ENCODE assay signal across 8 cellular contexts in the genomic region with DNA sequence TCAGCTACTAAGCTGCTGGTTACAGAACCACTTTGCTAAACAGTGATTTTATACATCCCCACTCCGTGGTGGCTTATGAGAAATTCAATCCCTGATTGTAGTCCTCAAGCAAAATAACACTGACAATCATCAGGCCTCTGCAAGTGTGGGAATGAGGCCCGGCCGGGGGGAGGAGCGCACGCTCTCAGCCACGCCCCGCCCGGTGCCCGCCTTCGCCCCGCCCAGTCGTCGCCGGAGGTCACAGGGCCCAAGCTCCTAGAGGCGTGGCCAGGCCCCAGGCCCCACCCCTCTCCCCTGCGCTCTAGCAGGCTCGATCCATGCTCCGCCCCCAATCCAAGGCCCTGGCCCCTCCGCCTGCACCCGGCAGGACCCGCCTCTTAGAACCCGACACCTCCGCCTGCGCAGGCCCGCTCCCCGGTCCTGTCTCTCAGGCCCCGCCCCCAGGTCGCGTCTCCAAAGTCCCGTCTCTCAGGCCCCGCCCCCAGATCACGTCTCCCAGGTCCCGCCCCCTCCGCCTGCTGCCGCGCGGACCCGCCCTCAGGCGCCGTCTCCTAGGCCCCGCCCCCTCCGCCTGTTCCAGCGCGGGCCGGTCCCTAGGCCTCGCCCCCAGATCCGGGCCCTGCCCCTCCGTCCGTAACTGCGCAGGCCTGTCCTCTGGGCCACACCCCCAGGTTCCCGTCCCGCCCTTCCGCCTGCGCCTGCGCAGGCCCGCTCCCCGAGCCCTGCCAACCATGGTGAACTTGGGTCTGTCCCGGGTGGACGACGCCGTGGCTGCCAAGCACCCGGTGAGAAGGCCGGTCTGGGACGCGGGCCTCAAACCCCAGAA. TPM values are rescaled to one million over a fixed set of nuclear protein-coding genes. Genes with fewer than 3 reads are reported as not detected.
DNase-seq lines count a peak whose midpoint lies in the region; ATAC-seq and TF ChIP-seq lines count a peak whose summit lies in the region.

Gene TMEM141 (plus strand): TSS at position 705 of the 826 bp plus-strand sequence. CDS start 27 bp downstream, at position 732.

- peaks cover 6% of the 10 kb centered on the region for H3K27me3 Mint-ChIP-seq in dendritic cell treated with granulocyte-macrophage colony-stimulating factor and Interleukin-4, amounts not matched to agents 40 ng/mL and 50 ng/mL, for 4 days

- H3K4me1 Mint-ChIP-seq in dendritic cell treated with granulocyte-macrophage colony-stimulating factor and Interleukin-4, amounts not matched to agents 40 ng/mL and 50 ng/mL, for 4 days (ENCODE audit: low read depth), result peaks cover 26% of the 10 kb centered on the region

- intact Hi-C loops in dendritic cell treated with granulocyte-macrophage colony-stimulating factor and Interleukin-4, amounts not matched to agents 40 ng/mL and 50 ng/mL, for 4 days (cut with micrococcal nuclease), result loop anchor here (1.0 to 5.0 kb wide), 3 partner anchors 18 to 154 kb away; partner anchors contain the start of genes C8G, FBXW5 and PHPT1
- intact Hi-C loops in left lung (cut with DNase I), result no loop called here

- peak within 1 kb of the TSS; percentile 66 to 85 (median 75) for H3K4me3 ChIP-seq in BLaER1 treated with 17β-estradiol and CSF1 and Interleukin-3, amounts not matched to agents 10 nM and 100 nM
- H3K4me3 ChIP-seq in left lung, result peak within 1 kb of the TSS; percentile 74 to 75

- H3K27ac Mint-ChIP-seq in dendritic cell treated with granulocyte-macrophage colony-stimulating factor and Interleukin-4, amounts not matched to agents 40 ng/mL and 50 ng/mL, for 4 days, result peak within 1 kb of the TSS; percentile 89

- H3K4me2 ChIP-seq in BLaER1 treated with 17β-estradiol and CSF1 and Interleukin-3, amounts not matched to agents 10 nM and 100 nM, result peak within 1 kb of the TSS; percentile 87 to 99 (median 96)

- ATAC-seq in GM19372 (IDR thresholded peaks at IDR 0.05; ENCODE audit: low read depth, unreplicated experiment) (peak; percentile 83), HG03558 (IDR thresholded peaks at IDR 0.05; ENCODE audit: extremely low read depth, unreplicated experiment) (peak; percentile 66), left lung (peak; percentile 93)

- no peaks in the 10 kb centered on the region for H3K9me3 Mint-ChIP-seq in dendritic cell treated with granulocyte-macrophage colony-stimulating factor and Interleukin-4, amounts not matched to agents 40 ng/mL and 50 ng/mL, for 4 days

- H3K36me3 ChIP-seq in BLaER1 treated with 17β-estradiol and CSF1 and Interleukin-3, amounts not matched to agents 10 nM and 100 nM, result peaks cover 0 to 24% (median 7%) of the 10 kb centered on the region in 11 experiments; a peak in 7 of 22 replicates
- peaks cover 0 to 19% of the 10 kb centered on the region in 2 donors for H3K36me3 ChIP-seq in left lung

- H3K36me3 Mint-ChIP-seq in dendritic cell treated with granulocyte-macrophage colony-stimulating factor and Interleukin-4, amounts not matched to agents 40 ng/mL and 50 ng/mL, for 4 days (ENCODE audit: low read depth), result peaks cover 31% of the 10 kb centered on the region

- H3K4me3 Mint-ChIP-seq in dendritic cell treated with granulocyte-macrophage colony-stimulating factor and Interleukin-4, amounts not matched to agents 40 ng/mL and 50 ng/mL, for 4 days, result peak within 1 kb of the TSS; percentile 85

- H4K20me1 ChIP-seq in BLaER1 treated with 17β-estradiol and CSF1 and Interleukin-3, amounts not matched to agents 10 nM and 100 nM, result peaks cover 0 to 35% (median 18%) of the 10 kb centered on the region in 11 experiments; a peak in 16 of 22 replicates

- H3K27ac ChIP-seq in BLaER1 treated with 17β-estradiol and CSF1 and Interleukin-3, amounts not matched to agents 10 nM and 100 nM, result peak within 1 kb of the TSS; percentile 66 to 89 (median 83)
- peak within 1 kb of the TSS; percentile 94 to 95 for H3K27ac ChIP-seq in left lung

- peak within 1 kb of the TSS; percentile 77 to 91 (median 85) for H3K9ac ChIP-seq in BLaER1 treated with 17β-estradiol and CSF1 and Interleukin-3, amounts not matched to agents 10 nM and 100 nM

- no peaks in the 10 kb centered on the region for H3K9me3 ChIP-seq in BLaER1 treated with 17β-estradiol and CSF1 and Interleukin-3, amounts not matched to agents 10 nM and 100 nM (replicated peaks in 1 of 11)
- H3K9me3 ChIP-seq in left lung, result no peaks in the 10 kb centered on the region

- peaks cover 0 to 4% (median 0%) of the 10 kb centered on the region in 11 experiments; a peak in 2 of 22 replicates for H3K27me3 ChIP-seq in BLaER1 treated with 17β-estradiol and CSF1 and Interleukin-3, amounts not matched to agents 10 nM and 100 nM
- H3K27me3 ChIP-seq in left lung, result peaks cover 0 to 4% of the 10 kb centered on the region in 2 donors

- TF ChIP-seq CTCF in left lung (IDR thresholded peaks at IDR 0.05), result no peak

- H3K4me1 ChIP-seq in BLaER1 treated with 17β-estradiol and CSF1 and Interleukin-3, amounts not matched to agents 10 nM and 100 nM, result peaks cover 36 to 78% (median 65%) of the 10 kb centered on the region in 10 experiments
- H3K4me1 ChIP-seq in left lung, result peaks cover 8 to 47% of the 10 kb centered on the region in 2 donors

- DNase-seq in NCI-H748 treated with DMSO at 0.1 percent for 48 hours (lab: John Stamatoyannopoulos, UW) (peak; percentile 98), left lung (peak; percentile 100)
- peak; percentile 99 for DNase-seq in activated CD4-positive, alpha-beta T cell treated with anti-CD3 and anti-CD28 coated beads, Interleukin-2, amount 50 U/mL, for 24 hours (ENCODE audit: low read depth in 1 of 2, low spot score in 1 of 2)
- peak; percentile 100 for DNase-seq in stimulated activated CD4-positive, alpha-beta T cell treated with anti-CD3 and anti-CD28 coated beads, Interleukin-2, amount 100 ng/mL, for 48 hours

RNA-seq across cellular contexts. Expression of gene TMEM141, which starts in this region (rescaled TPM):
- total RNA-seq in left lung, result 10 to 100 TPM; 74.3 to 76.6 TPM

Comparison
In these comparisons a context has a peak if more than half of its experiments do, and no peak if none do; other contexts are left out.
1. Peak in every context shown above with its lines: DNase-seq, ATAC-seq, H3K4me3 ChIP-seq and H3K27ac ChIP-seq.